Comparison of ENCODE assay signal across 16 cellular contexts in the genomic region with DNA sequence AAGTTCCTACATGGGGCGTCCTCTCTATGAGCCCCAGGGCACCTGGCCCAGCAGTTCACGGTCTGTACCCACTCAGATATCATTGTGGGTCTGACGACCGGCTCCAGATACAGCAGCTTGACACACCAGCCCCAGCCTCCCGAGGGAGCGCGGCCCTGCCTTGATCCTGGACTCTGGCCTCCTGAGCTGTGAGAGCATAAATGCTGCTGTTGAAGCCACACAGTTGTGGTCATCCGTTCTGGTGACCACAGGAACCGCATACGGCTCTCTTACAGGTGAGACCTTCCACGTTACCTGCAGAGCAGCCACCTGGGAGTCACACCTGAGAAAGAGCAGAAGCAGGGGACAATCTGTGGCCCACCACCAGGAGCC.
DNase-seq lines count a peak whose midpoint lies in the region; ATAC-seq and TF ChIP-seq lines count a peak whose summit lies in the region.
"Had no signal": no experiment of that assay in that cellular context is flagged by ENCODE, and none has a peak within 500 bp of the region (broad histone marks: within the 10 kb centered on the region; RNA-seq: fewer than 3 reads in every experiment).

No MANE protein-coding gene starts in this region.

- no peak overlapping the region for H2BK120ac ChIP-seq in neuronal stem cell (ENCODE audit: low read depth, low read length)

- H3K14ac ChIP-seq in neuronal stem cell (ENCODE audit: low read length): peak overlapping the region; percentile 42

- no peaks in the 10 kb centered on the region for H3K79me1 ChIP-seq in neuronal stem cell (ENCODE audit: low read depth, low read length)

- H3K27me3 ChIP-seq in Panc1 (ENCODE audit: control insufficient read depth, insufficient read depth, low read length): peaks cover 16% of the 10 kb centered on the region
- peaks cover 0 to 43% (median 6%) of the 10 kb centered on the region in 3 experiments for H3K27me3 ChIP-seq in neuronal stem cell (ENCODE audit: control insufficient read depth in 3 of 3, insufficient read depth in 3 of 3, low read depth in 1 of 3, low read length in 3 of 3)
- peaks cover 0 to 82% (median 37%) of the 10 kb centered on the region in 3 donors for H3K27me3 ChIP-seq in psoas muscle (ENCODE audit: insufficient read depth in 3 of 3, low read length in 2 of 3)
- H3K27me3 ChIP-seq in foreskin keratinocyte: peaks cover 43% of the 10 kb centered on the region
- H3K27me3 ChIP-seq: testis had no signal

- H3K27ac Mint-ChIP-seq in activated CD4-positive, alpha-beta T cell treated with anti-CD3 and anti-CD28 coated beads, Interleukin-2, amount 10 ng/mL, durations not matched to agents 24 days and 14 days: no peak overlapping the region
- H3K27ac Mint-ChIP-seq: activated CD4-positive, alpha-beta memory T cell treated with anti-CD3 and anti-CD28 coated beads, Interleukin-2, amount 10 ng/mL, durations not matched to agents 7 days and 5 days had no signal

- H2BK12ac ChIP-seq in neuronal stem cell (ENCODE audit: low read length): peak overlapping the region; percentile 64

- no peak overlapping the region for H2BK15ac ChIP-seq in neuronal stem cell (ENCODE audit: low read length)

- H3K36me3 ChIP-seq in Panc1 (ENCODE audit: control insufficient read depth, insufficient read depth, low read length) (no peaks in the 10 kb centered on the region), neuronal stem cell (replicated peaks in 1 of 2; ENCODE audit: control insufficient read depth in 2 of 2, insufficient read depth in 2 of 2, low read length in 2 of 2) (no peaks in the 10 kb centered on the region), psoas muscle (ENCODE audit: insufficient read depth in 1 of 2, low read depth in 1 of 2) (no peaks in the 10 kb centered on the region)
- H3K36me3 ChIP-seq: cardiac muscle cell, esophagus muscularis mucosa, neutrophil had no signal

- peak overlapping the region; percentile 36 for H2AK5ac ChIP-seq in neuronal stem cell (ENCODE audit: low read depth, low read length)

- H3K23ac ChIP-seq in neuronal stem cell (ENCODE audit: low read depth, low read length, poor library complexity): peak overlapping the region; percentile 46

- H3K9me3 ChIP-seq in Panc1 (ENCODE audit: control insufficient read depth, insufficient read depth, low read depth, low read length): no peaks in the 10 kb centered on the region
- H3K9me3 ChIP-seq in neuronal stem cell (replicated peaks in 1 of 2; ENCODE audit: control insufficient read depth in 2 of 2, insufficient read depth in 1 of 2, low read depth in 1 of 2, low read length in 2 of 2): no peaks in the 10 kb centered on the region
- no peaks in the 10 kb centered on the region for H3K9me3 ChIP-seq in psoas muscle
- H3K9me3 ChIP-seq: esophagus muscularis mucosa, neutrophil, testis had no signal

- intact Hi-C loops in activated CD4-positive, alpha-beta T cell treated with anti-CD3 and anti-CD28 coated beads, Interleukin-2, amount 10 ng/mL, durations not matched to agents 24 days and 14 days (cut with micrococcal nuclease): loop anchor here (10.0 kb wide), 1 partner anchor 303 kb away; no protein-coding TSS in a partner anchor
- intact Hi-C loops in Panc1 (cut with micrococcal nuclease; ENCODE audit: unreplicated experiment) (loop anchor here (10.0 kb wide), 1 partner anchor 203 kb away; no protein-coding TSS in a partner anchor), lower leg skin (cut with DNase I; ENCODE audit: low total_unique reads) (no loop called here), psoas muscle (cut with DNase I) (loop anchor here in 1 of 2 donors (10.0 kb wide), 1 partner anchor 303 kb away; no protein-coding TSS in a partner anchor)

- ATAC-seq in Panc1: peak; percentile 45
- no peak for ATAC-seq in psoas muscle
- no peak for ATAC-seq in foreskin keratinocyte

- H4K91ac ChIP-seq in neuronal stem cell (ENCODE audit: low read depth, low read length, poor library complexity): no peak overlapping the region

- WGBS in neuronal stem cell (ENCODE audit: extremely low coverage in 2 of 2, insufficient read length in 2 of 2, insufficient replicate concordance in 1 of 2), 2 donors: no CpG with 5 or more reads among the region's 11 CpGs
- WGBS in lower leg skin, 2 donors: 54% methylated on average over 11 of the region's 11 CpGs
- WGBS in psoas muscle, 3 donors: 48 to 55% (median 53%) methylated on average over 11 of the region's 11 CpGs

- peak overlapping the region; percentile 71 for H3K4ac ChIP-seq in neuronal stem cell (ENCODE audit: low read length)

- H3K9ac ChIP-seq in neuronal stem cell (ENCODE audit: low read depth, low read length, poor library complexity): no peak overlapping the region

- CTCF ChIA-PET in Panc1 (lab: Charles Lee): interaction anchor here (0.6 to 0.8 kb wide), 2 partner anchors 164 to 818 kb away, joined by 3 to 12 read pairs; partner anchors contain the start of genes SGSH and SLC26A11

- DNase-seq in activated CD4-positive, alpha-beta T cell treated with anti-CD3 and anti-CD28 coated beads, Interleukin-2, amount 10 ng/mL, durations not matched to agents 24 days and 14 days: no peak
- DNase-seq in activated CD4-positive, alpha-beta T cell treated with anti-CD3 and anti-CD28 coated beads for 48 hours: no peak
- DNase-seq in Panc1 (ENCODE audit: low read depth, low spot score) (no peak), neuronal stem cell (ENCODE audit: low spot score) (no peak), lower leg skin (ENCODE audit: low spot score in 2 of 2) (no peak), psoas muscle (no peak), foreskin keratinocyte (no peak)
- DNase-seq: NCI-H510A had no signal

- TF ChIP-seq POLR2A in lower leg skin (IDR thresholded peaks at IDR 0.05): no peak

- BruUV-seq in Panc1 (replicated peaks; lab: Mats Ljungman, UMichigan): no TSS peak

- in situ Hi-C loops in Panc1 (cut with HindIII; ENCODE audit: low pct_unique_long_range_greater_than_20kb, low sequenced_read_pairs): no loop called here

- H2BK5ac ChIP-seq in neuronal stem cell (ENCODE audit: low read length): no peak overlapping the region

- no peak overlapping the region for H3K4me3 ChIP-seq in Panc1 (ENCODE audit: low read depth in 2 of 2, low read length in 2 of 2)
- H3K4me3 ChIP-seq in iPS-11a (ENCODE audit: low read depth, low read length): peak overlapping the region; percentile 53
- H3K4me3 ChIP-seq in neuronal stem cell (ENCODE audit: low read length in 2 of 2): no peak overlapping the region
- no peak overlapping the region for H3K4me3 ChIP-seq in lower leg skin (ENCODE audit: low read depth, poor library complexity, severe bottlenecking)
- no peak overlapping the region for H3K4me3 ChIP-seq in psoas muscle
- H3K4me3 ChIP-seq: cardiac muscle cell, testis had no signal

- no peaks in the 10 kb centered on the region for H3K36me3 Mint-ChIP-seq in activated CD4-positive, alpha-beta T cell treated with anti-CD3 and anti-CD28 coated beads, Interleukin-2, amount 10 ng/mL, durations not matched to agents 24 days and 14 days (ENCODE audit: low read depth)

- H3K4me1 ChIP-seq in Panc1 (ENCODE audit: control insufficient read depth, insufficient read depth, low read length): peaks cover 8% of the 10 kb centered on the region; the same call in 1 of the 2 replicates
- H3K4me1 ChIP-seq in neuronal stem cell (ENCODE audit: control insufficient read depth in 2 of 2, insufficient read depth in 1 of 2, low read depth in 1 of 2, low read length in 2 of 2): peaks cover 3 to 18% of the 10 kb centered on the region in 2 donors
- no peaks in the 10 kb centered on the region for H3K4me1 ChIP-seq in psoas muscle
- no peaks in the 10 kb centered on the region for H3K4me1 ChIP-seq in foreskin keratinocyte
- H3K4me1 ChIP-seq: testis had no signal

- H3K27ac ChIP-seq in Panc1 (ENCODE audit: low read length): no peak overlapping the region
- no peak overlapping the region for H3K27ac ChIP-seq in neuronal stem cell (replicated peaks; ENCODE audit: low read length)
- no peak overlapping the region for H3K27ac ChIP-seq in psoas muscle
- H3K27ac ChIP-seq in foreskin keratinocyte: no peak overlapping the region
- H3K27ac ChIP-seq: C4-2B, cardiac muscle cell, esophagus muscularis mucosa, neutrophil, testis had no signal

- H3K9me3 Mint-ChIP-seq in activated CD4-positive, alpha-beta T cell treated with anti-CD3 and anti-CD28 coated beads, Interleukin-2, amount 10 ng/mL, durations not matched to agents 24 days and 14 days: no peaks in the 10 kb centered on the region
- H3K9me3 Mint-ChIP-seq: activated CD4-positive, alpha-beta memory T cell treated with anti-CD3 and anti-CD28 coated beads, Interleukin-2, amount 10 ng/mL, durations not matched to agents 7 days and 5 days; activated T-cell treated with anti-CD3 and anti-CD28 coated beads, Interleukin-2, amount 50 U/mL, for 24 hours had no signal

- no peak overlapping the region for H2AFZ ChIP-seq in neuronal stem cell (ENCODE audit: low read length)

- no peak overlapping the region for H3K4me2 ChIP-seq in neuronal stem cell (ENCODE audit: insufficient read depth, low read length, poor library complexity, severe bottlenecking)

- H3K27me3 Mint-ChIP-seq in activated CD4-positive, alpha-beta T cell treated with anti-CD3 and anti-CD28 coated beads, Interleukin-2, amount 10 ng/mL, durations not matched to agents 24 days and 14 days: peaks cover 21% of the 10 kb centered on the region

- POLR2A ChIA-PET in Panc1 (lab: Charles Lee): interaction anchor here (0.6 kb wide), 1 partner anchor 304 kb away, joined by 6 read pairs; no protein-coding TSS in a partner anchor

- peaks cover 12% of the 10 kb centered on the region for H3K4me1 Mint-ChIP-seq in activated CD4-positive, alpha-beta T cell treated with anti-CD3 and anti-CD28 coated beads, Interleukin-2, amount 10 ng/mL, durations not matched to agents 24 days and 14 days

- peak overlapping the region; percentile 78 for H3K18ac ChIP-seq in neuronal stem cell (ENCODE audit: low read length)

- TF ChIP-seq CTCF in Panc1 (IDR thresholded peaks at IDR 0.05): no peak
- TF ChIP-seq CTCF in lower leg skin (IDR thresholded peaks at IDR 0.05): no peak
- TF ChIP-seq CTCF in psoas muscle (IDR thresholded peaks at IDR 0.05): no peak
- no peak for TF ChIP-seq CTCF in foreskin keratinocyte (conservative IDR thresholded peaks at IDR 0.05)

- no peak overlapping the region for H4K8ac ChIP-seq in neuronal stem cell (ENCODE audit: low read depth, low read length)

- peak overlapping the region; percentile 26 for H3K4me3 Mint-ChIP-seq in activated CD4-positive, alpha-beta T cell treated with anti-CD3 and anti-CD28 coated beads, Interleukin-2, amount 10 ng/mL, durations not matched to agents 24 days and 14 days
